ENCODE assay signal across 1 cellular context in genomic region chr1:157272264-157272663, GRCh38.
TF ChIP-seq lines count a peak whose summit lies in the region.

No MANE protein-coding gene starts in this region.

TF ChIP-seq in GM23338, 12 proteins besides CTCF, POLR2A, EP300 and RAD21 (continued from another document):
- TF ChIP-seq, protein P1, sequence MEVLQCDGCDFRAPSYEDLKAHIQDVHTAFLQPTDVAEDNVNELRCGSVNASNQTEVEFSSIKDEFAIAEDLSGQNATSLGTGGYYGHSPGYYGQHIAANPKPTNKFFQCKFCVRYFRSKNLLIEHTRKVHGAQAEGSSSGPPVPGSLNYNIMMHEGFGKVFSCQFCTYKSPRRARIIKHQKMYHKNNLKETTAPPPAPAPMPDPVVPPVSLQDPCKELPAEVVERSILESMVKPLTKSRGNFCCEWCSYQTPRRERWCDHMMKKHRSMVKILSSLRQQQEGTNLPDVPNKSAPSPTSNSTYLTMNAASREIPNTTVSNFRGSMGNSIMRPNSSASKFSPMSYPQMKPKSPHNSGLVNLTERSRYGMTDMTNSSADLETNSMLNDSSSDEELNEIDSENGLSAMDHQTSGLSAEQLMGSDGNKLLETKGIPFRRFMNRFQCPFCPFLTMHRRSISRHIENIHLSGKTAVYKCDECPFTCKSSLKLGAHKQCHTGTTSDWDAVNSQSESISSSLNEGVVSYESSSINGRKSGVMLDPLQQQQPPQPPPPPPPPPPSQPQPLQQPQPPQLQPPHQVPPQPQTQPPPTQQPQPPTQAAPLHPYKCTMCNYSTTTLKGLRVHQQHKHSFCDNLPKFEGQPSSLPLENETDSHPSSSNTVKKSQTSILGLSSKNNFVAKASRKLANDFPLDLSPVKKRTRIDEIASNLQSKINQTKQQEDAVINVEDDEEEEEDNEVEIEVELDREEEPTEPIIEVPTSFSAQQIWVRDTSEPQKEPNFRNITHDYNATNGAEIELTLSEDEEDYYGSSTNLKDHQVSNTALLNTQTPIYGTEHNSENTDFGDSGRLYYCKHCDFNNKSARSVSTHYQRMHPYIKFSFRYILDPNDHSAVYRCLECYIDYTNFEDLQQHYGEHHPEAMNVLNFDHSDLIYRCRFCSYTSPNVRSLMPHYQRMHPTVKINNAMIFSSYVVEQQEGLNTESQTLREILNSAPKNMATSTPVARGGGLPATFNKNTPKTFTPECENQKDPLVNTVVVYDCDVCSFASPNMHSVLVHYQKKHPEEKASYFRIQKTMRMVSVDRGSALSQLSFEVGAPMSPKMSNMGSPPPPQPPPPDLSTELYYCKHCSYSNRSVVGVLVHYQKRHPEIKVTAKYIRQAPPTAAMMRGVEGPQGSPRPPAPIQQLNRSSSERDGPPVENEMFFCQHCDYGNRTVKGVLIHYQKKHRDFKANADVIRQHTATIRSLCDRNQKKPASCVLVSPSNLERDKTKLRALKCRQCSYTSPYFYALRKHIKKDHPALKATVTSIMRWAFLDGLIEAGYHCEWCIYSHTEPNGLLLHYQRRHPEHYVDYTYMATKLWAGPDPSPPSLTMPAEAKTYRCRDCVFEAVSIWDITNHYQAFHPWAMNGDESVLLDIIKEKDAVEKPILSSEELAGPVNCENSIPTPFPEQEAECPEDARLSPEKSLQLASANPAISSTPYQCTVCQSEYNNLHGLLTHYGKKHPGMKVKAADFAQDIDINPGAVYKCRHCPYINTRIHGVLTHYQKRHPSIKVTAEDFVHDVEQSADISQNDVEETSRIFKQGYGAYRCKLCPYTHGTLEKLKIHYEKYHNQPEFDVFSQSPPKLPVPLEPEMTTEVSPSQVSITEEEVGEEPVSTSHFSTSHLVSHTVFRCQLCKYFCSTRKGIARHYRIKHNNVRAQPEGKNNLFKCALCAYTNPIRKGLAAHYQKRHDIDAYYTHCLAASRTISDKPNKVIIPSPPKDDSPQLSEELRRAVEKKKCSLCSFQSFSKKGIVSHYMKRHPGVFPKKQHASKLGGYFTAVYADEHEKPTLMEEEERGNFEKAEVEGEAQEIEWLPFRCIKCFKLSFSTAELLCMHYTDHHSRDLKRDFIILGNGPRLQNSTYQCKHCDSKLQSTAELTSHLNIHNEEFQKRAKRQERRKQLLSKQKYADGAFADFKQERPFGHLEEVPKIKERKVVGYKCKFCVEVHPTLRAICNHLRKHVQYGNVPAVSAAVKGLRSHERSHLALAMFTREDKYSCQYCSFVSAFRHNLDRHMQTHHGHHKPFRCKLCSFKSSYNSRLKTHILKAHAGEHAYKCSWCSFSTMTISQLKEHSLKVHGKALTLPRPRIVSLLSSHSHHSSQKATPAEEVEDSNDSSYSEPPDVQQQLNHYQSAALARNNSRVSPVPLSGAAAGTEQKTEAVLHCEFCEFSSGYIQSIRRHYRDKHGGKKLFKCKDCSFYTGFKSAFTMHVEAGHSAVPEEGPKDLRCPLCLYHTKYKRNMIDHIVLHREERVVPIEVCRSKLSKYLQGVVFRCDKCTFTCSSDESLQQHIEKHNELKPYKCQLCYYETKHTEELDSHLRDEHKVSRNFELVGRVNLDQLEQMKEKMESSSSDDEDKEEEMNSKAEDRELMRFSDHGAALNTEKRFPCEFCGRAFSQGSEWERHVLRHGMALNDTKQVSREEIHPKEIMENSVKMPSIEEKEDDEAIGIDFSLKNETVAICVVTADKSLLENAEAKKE (CRISPR knock-in tag; IDR thresholded peaks at IDR 0.05): no peak
- no peak for TF ChIP-seq CREB1 (CRISPR knock-in tag; IDR thresholded peaks at IDR 0.05; ENCODE audit: low read depth)
- TF ChIP-seq STAT1 (IDR thresholded peaks at IDR 0.05; ENCODE audit: unreplicated experiment): no peak
- TF ChIP-seq ZNF114 (CRISPR knock-in tag; IDR thresholded peaks at IDR 0.05): no peak
- no peak for TF ChIP-seq JUNB (IDR thresholded peaks at IDR 0.05; ENCODE audit: unreplicated experiment)
- TF ChIP-seq POLR2AphosphoS5 (IDR thresholded peaks at IDR 0.05; ENCODE audit: low read depth): no peak
